1 cellular context compared by ENCODE assay signal in the genomic region with DNA sequence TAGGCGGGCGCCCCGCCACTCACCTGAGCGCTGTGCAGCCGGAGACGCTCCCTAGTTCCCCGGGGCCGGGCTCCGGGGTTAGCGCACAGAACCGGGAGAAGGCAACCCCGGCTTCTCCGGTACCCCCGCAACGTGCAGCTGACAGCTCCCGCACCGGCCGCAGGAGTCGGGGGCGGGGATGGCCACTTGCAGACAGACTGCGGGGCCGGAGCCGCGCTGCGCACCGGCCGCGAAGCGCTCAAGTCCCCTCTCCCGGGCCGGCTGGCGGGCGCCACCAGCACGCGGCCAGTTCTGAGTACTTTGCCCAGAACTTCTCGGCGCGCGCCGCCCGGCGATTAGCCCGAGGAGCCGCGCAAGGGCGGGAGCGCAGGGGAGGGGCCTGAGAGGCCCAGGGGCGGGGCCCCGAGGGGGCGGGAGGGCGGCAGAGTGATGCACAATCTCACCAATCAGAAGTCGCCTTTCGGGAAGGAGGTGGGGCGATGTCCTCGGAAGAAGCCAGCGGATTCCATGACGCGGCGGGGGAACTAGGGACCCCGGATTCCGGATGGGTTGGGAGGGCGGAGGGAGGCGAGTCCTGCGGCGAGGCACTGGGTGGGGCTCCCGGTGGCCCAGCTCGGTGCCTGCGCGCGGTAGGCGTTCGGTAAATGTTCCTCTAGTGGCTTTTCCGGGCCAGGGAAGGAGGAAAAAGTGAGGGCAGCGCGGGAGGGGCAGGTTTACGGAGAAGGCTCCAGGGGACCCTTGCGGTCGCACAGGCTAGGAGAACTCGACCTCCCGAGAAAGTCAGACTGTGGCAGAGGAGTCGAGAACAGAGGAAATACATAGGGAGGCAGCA.
A peak's percentile ranks its signal among the peaks of the same experiment; 100 is the strongest.
TF ChIP-seq lines count a peak whose summit lies in the region.

OSBPL3 (minus strand) TSS at position 316 of the 832 bp plus-strand sequence. CDS start 87,706 bp downstream, outside the sequence.

TF ChIP-seq in HepG2, 621 proteins besides CTCF, POLR2A, EP300 and RAD21 (continued from another document and continues in another):
- TF ChIP-seq ZFP90 (CRISPR knock-in tag; IDR thresholded peaks at IDR 0.05; ENCODE audit: borderline replicate concordance) = no peak
- TF ChIP-seq SIX1 (CRISPR knock-in tag; IDR thresholded peaks at IDR 0.05; ENCODE audit: borderline replicate concordance) = no peak
- TF ChIP-seq LCORL (IDR thresholded peaks at IDR 0.05) = no peak
- TF ChIP-seq LCORL (CRISPR knock-in tag; IDR thresholded peaks at IDR 0.05) = peak; percentile 4
- TF ChIP-seq ZNF18 (CRISPR knock-in tag; IDR thresholded peaks at IDR 0.05; ENCODE audit: insufficient replicate concordance) = peak; percentile 83
- TF ChIP-seq ZNF580 (CRISPR knock-in tag; IDR thresholded peaks at IDR 0.05; ENCODE audit: borderline replicate concordance, low read depth) = no peak; the same call in 1 of the 2 replicates
- no peak for TF ChIP-seq EHMT2 (IDR thresholded peaks at IDR 0.05; ENCODE audit: borderline replicate concordance, low read depth, low read length)
- no peak for TF ChIP-seq ZNF430 (CRISPR knock-in tag; IDR thresholded peaks at IDR 0.05)
- TF ChIP-seq, protein P1, sequence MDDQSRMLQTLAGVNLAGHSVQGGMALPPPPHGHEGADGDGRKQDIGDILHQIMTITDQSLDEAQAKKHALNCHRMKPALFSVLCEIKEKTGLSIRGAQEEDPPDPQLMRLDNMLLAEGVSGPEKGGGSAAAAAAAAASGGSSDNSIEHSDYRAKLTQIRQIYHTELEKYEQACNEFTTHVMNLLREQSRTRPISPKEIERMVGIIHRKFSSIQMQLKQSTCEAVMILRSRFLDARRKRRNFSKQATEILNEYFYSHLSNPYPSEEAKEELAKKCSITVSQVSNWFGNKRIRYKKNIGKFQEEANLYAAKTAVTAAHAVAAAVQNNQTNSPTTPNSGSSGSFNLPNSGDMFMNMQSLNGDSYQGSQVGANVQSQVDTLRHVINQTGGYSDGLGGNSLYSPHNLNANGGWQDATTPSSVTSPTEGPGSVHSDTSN (CRISPR knock-in tag; IDR thresholded peaks at IDR 0.05; ENCODE audit: borderline replicate concordance) = no peak
- no peak for TF ChIP-seq CCAR2 (optimal IDR thresholded peaks at IDR 0.05; ENCODE audit: low read depth, low read length)
- TF ChIP-seq GTF2F1 (IDR thresholded peaks at IDR 0.05; ENCODE audit: low read length) = no peak
- no peak for TF ChIP-seq ZNF510 (CRISPR knock-in tag; IDR thresholded peaks at IDR 0.05; ENCODE audit: low read depth)
- TF ChIP-seq, protein P2, sequence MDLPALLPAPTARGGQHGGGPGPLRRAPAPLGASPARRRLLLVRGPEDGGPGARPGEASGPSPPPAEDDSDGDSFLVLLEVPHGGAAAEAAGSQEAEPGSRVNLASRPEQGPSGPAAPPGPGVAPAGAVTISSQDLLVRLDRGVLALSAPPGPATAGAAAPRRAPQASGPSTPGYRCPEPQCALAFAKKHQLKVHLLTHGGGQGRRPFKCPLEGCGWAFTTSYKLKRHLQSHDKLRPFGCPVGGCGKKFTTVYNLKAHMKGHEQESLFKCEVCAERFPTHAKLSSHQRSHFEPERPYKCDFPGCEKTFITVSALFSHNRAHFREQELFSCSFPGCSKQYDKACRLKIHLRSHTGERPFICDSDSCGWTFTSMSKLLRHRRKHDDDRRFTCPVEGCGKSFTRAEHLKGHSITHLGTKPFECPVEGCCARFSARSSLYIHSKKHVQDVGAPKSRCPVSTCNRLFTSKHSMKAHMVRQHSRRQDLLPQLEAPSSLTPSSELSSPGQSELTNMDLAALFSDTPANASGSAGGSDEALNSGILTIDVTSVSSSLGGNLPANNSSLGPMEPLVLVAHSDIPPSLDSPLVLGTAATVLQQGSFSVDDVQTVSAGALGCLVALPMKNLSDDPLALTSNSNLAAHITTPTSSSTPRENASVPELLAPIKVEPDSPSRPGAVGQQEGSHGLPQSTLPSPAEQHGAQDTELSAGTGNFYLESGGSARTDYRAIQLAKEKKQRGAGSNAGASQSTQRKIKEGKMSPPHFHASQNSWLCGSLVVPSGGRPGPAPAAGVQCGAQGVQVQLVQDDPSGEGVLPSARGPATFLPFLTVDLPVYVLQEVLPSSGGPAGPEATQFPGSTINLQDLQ (CRISPR knock-in tag; IDR thresholded peaks at IDR 0.05) = 0 out of 2 replicates have a peak, but pooled peaks have one; percentile 29
- no peak for TF ChIP-seq ZNF251 (CRISPR knock-in tag; IDR thresholded peaks at IDR 0.05)
- no peak for TF ChIP-seq ZFP41 (CRISPR knock-in tag; IDR thresholded peaks at IDR 0.05; ENCODE audit: borderline replicate concordance)
- TF ChIP-seq PITX1 (CRISPR knock-in tag; IDR thresholded peaks at IDR 0.05) = no peak; the same call in 1 of the 2 replicates
- no peak for TF ChIP-seq SMARCC2 (IDR thresholded peaks at IDR 0.05)
- TF ChIP-seq, protein P3, sequence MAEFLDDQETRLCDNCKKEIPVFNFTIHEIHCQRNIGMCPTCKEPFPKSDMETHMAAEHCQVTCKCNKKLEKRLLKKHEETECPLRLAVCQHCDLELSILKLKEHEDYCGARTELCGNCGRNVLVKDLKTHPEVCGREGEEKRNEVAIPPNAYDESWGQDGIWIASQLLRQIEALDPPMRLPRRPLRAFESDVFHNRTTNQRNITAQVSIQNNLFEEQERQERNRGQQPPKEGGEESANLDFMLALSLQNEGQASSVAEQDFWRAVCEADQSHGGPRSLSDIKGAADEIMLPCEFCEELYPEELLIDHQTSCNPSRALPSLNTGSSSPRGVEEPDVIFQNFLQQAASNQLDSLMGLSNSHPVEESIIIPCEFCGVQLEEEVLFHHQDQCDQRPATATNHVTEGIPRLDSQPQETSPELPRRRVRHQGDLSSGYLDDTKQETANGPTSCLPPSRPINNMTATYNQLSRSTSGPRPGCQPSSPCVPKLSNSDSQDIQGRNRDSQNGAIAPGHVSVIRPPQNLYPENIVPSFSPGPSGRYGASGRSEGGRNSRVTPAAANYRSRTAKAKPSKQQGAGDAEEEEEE (CRISPR knock-in tag; IDR thresholded peaks at IDR 0.05; ENCODE audit: borderline replicate concordance) = no peak
- no peak for TF ChIP-seq AHR (CRISPR knock-in tag; IDR thresholded peaks at IDR 0.05)
- TF ChIP-seq, protein P4, sequence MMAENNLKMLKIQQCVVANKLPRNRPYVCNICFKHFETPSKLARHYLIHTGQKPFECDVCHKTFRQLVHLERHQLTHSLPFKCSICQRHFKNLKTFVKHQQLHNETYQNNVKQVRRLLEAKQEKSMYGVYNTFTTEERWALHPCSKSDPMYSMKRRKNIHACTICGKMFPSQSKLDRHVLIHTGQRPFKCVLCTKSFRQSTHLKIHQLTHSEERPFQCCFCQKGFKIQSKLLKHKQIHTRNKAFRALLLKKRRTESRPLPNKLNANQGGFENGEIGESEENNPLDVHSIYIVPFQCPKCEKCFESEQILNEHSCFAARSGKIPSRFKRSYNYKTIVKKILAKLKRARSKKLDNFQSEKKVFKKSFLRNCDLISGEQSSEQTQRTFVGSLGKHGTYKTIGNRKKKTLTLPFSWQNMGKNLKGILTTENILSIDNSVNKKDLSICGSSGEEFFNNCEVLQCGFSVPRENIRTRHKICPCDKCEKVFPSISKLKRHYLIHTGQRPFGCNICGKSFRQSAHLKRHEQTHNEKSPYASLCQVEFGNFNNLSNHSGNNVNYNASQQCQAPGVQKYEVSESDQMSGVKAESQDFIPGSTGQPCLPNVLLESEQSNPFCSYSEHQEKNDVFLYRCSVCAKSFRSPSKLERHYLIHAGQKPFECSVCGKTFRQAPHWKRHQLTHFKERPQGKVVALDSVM (CRISPR knock-in tag; IDR thresholded peaks at IDR 0.05) = 0 out of 2 replicates have a peak, but pooled peaks have one; percentile 17
- TF ChIP-seq, protein P5, sequence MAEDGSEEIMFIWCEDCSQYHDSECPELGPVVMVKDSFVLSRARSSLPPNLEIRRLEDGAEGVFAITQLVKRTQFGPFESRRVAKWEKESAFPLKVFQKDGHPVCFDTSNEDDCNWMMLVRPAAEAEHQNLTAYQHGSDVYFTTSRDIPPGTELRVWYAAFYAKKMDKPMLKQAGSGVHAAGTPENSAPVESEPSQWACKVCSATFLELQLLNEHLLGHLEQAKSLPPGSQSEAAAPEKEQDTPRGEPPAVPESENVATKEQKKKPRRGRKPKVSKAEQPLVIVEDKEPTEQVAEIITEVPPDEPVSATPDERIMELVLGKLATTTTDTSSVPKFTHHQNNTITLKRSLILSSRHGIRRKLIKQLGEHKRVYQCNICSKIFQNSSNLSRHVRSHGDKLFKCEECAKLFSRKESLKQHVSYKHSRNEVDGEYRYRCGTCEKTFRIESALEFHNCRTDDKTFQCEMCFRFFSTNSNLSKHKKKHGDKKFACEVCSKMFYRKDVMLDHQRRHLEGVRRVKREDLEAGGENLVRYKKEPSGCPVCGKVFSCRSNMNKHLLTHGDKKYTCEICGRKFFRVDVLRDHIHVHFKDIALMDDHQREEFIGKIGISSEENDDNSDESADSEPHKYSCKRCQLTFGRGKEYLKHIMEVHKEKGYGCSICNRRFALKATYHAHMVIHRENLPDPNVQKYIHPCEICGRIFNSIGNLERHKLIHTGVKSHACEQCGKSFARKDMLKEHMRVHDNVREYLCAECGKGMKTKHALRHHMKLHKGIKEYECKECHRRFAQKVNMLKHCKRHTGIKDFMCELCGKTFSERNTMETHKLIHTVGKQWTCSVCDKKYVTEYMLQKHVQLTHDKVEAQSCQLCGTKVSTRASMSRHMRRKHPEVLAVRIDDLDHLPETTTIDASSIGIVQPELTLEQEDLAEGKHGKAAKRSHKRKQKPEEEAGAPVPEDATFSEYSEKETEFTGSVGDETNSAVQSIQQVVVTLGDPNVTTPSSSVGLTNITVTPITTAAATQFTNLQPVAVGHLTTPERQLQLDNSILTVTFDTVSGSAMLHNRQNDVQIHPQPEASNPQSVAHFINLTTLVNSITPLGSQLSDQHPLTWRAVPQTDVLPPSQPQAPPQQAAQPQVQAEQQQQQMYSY (CRISPR knock-in tag; IDR thresholded peaks at IDR 0.05) = peak; percentile 46; the same call in 1 of the 2 replicates
- TF ChIP-seq ZKSCAN1 (IDR thresholded peaks at IDR 0.05; ENCODE audit: low read length) = no peak
- TF ChIP-seq, protein P6, sequence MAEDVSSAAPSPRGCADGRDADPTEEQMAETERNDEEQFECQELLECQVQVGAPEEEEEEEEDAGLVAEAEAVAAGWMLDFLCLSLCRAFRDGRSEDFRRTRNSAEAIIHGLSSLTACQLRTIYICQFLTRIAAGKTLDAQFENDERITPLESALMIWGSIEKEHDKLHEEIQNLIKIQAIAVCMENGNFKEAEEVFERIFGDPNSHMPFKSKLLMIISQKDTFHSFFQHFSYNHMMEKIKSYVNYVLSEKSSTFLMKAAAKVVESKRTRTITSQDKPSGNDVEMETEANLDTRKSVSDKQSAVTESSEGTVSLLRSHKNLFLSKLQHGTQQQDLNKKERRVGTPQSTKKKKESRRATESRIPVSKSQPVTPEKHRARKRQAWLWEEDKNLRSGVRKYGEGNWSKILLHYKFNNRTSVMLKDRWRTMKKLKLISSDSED (CRISPR knock-in tag; IDR thresholded peaks at IDR 0.05) = no peak; the same call in 1 of the 2 replicates
- TF ChIP-seq ZNF441 (CRISPR knock-in tag; IDR thresholded peaks at IDR 0.05; ENCODE audit: borderline replicate concordance) = peak; percentile 17; the same call in 1 of the 2 replicates
- peak; percentile 73 for TF ChIP-seq ELF1 (CRISPR knock-in tag; IDR thresholded peaks at IDR 0.05)
- TF ChIP-seq, protein P7, sequence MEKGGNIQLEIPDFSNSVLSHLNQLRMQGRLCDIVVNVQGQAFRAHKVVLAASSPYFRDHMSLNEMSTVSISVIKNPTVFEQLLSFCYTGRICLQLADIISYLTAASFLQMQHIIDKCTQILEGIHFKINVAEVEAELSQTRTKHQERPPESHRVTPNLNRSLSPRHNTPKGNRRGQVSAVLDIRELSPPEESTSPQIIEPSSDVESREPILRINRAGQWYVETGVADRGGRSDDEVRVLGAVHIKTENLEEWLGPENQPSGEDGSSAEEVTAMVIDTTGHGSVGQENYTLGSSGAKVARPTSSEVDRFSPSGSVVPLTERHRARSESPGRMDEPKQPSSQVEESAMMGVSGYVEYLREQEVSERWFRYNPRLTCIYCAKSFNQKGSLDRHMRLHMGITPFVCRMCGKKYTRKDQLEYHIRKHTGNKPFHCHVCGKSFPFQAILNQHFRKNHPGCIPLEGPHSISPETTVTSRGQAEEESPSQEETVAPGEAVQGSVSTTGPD (CRISPR knock-in tag; IDR thresholded peaks at IDR 0.05) = no peak
- TF ChIP-seq PRDM4 (CRISPR knock-in tag; IDR thresholded peaks at IDR 0.05; ENCODE audit: borderline replicate concordance) = no peak
- no peak for TF ChIP-seq FUBP1 (CRISPR knock-in tag; IDR thresholded peaks at IDR 0.05; ENCODE audit: borderline replicate concordance)
- no peak for TF ChIP-seq SETDB1 (CRISPR knock-in tag; IDR thresholded peaks at IDR 0.05; ENCODE audit: borderline replicate concordance)
